30 cellular contexts compared by ENCODE assay signal in the genomic region with DNA sequence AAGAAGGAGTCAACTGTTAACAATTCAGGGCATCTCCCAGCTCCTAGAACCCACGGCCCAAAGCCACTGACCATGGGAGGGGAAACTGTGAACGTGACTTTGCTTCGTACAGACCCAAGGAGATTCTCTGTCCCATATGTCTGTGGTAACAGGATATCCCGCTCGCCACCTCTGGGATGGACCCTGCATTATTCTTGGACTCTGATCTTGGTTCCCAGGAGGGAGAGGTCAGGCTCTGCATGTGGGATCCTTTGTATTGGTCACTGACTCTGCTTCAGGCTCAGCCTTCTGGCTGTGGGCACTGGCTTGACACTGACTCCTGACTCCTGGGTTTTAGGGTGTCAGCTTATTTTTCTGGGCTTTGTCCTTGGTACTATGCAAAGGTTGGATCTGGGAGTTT. TPM values are rescaled to one million over a fixed set of nuclear protein-coding genes. Genes with fewer than 3 reads are reported as not detected.
"Had no signal": no experiment of that assay in that cellular context is flagged by ENCODE, and none has a peak within 500 bp of the region (broad histone marks: within the 10 kb centered on the region; RNA-seq: fewer than 3 reads in every experiment).

No MANE protein-coding gene starts in this region.

- ATAC-seq: stimulated activated naive B cell treated with anti-CD40 and anti-IgM and Interleukin-4, amounts not matched to agents 10 μg/mL and 1 μg/mL and 100 μg/mL, for 72 hours had no signal

- H3K27me3 Mint-ChIP-seq: stimulated activated memory B cell treated with anti-CD40 and anti-IgM and Interleukin-4, amounts not matched to agents 10 μg/mL and 1 μg/mL and 100 μg/mL, for 72 hours; stimulated activated naive B cell treated with anti-CD40 and anti-IgM and Interleukin-4, amounts not matched to agents 10 μg/mL and 1 μg/mL and 100 μg/mL, for 72 hours; stimulated activated naive CD8-positive, alpha-beta T cell treated with anti-CD3 and anti-CD28 coated beads, Interleukin-15, Interleukin-2, amounts not matched to agents 100 ng/mL and 50 ng/mL, for 24 hours; type B pancreatic cell had no signal

- H3K9me3 ChIP-seq: suprapubic skin, testis, thoracic aorta, thyroid gland, tibial artery, tibial nerve, transverse colon, upper lobe of left lung, uterus, vagina had no signal

- H3K27me3 ChIP-seq: stomach, suprapubic skin, testis, thyroid gland, tibial artery, tibial nerve, transverse colon, upper lobe of left lung, uterus, vagina had no signal

- H3K4me1 Mint-ChIP-seq: stimulated activated effector memory CD8-positive, alpha-beta T cell treated with anti-CD3 and anti-CD28 coated beads, Interleukin-12 subunit alpha, Interleukin-12 subunit beta, amount 100 ng/mL, for 72 hours; stimulated activated memory B cell treated with anti-CD40 and anti-IgM and Interleukin-4, amounts not matched to agents 10 μg/mL and 1 μg/mL and 100 μg/mL, for 72 hours; stimulated activated naive B cell treated with anti-CD40 and anti-IgM and Interleukin-4, amounts not matched to agents 10 μg/mL and 1 μg/mL and 100 μg/mL, for 72 hours had no signal

- DNase-seq: stimulated activated CD4-positive, alpha-beta T cell treated with anti-CD3 and anti-CD28 coated beads, Interleukin-1b, Interleukin-23, amount 100 ng/mL, for 48 hours; stimulated activated CD4-positive, alpha-beta T cell treated with anti-CD3 and anti-CD28 coated beads, Interleukin-2, amount 100 ng/mL, for 24 hours; stimulated activated CD4-positive, alpha-beta T cell treated with anti-CD3 and anti-CD28 coated beads, Interleukin-2, amount 100 ng/mL, for 48 hours; stimulated activated CD4-positive, alpha-beta T cell treated with anti-CD3 and anti-CD28 coated beads, Interleukin-4, amount 100 ng/mL, for 1 hour; stimulated activated CD4-positive, alpha-beta T cell treated with anti-CD3 and anti-CD28 coated beads, Interleukin-4, amount 100 ng/mL, for 24 hours; stimulated activated CD4-positive, alpha-beta T cell treated with anti-CD3 and anti-CD28 coated beads, Interleukin-4, amount 100 ng/mL, for 4 hours; stimulated activated CD8-positive, alpha-beta memory T cell treated with anti-CD3 and anti-CD28 coated beads, Interleukin-4, amount 100 ng/mL, for 48 hours; stimulated activated naive B cell treated with anti-CD40 and anti-IgM and Interleukin-4, amounts not matched to agents 10 μg/mL and 1 μg/mL and 100 μg/mL, for 72 hours; stimulated activated naive CD4-positive, alpha-beta T cell; stimulated activated naive CD4-positive, alpha-beta T cell treated with Interleukin-2 at 50 U/mL for 16 hours; stomach; substantia nigra; testis; thyroid gland; tibial artery; transverse colon; upper lobe of left lung; uterus had no signal

- H3K4me3 ChIP-seq: stomach, suprapubic skin, testis, thoracic aorta, thyroid gland, tibial artery, tibial nerve, transverse colon, upper lobe of left lung, uterus, vagina had no signal

- H3K4me3 Mint-ChIP-seq: stimulated activated effector memory CD8-positive, alpha-beta T cell treated with anti-CD3 and anti-CD28 coated beads, Interleukin-12 subunit alpha, Interleukin-12 subunit beta, amount 100 ng/mL, for 72 hours; stimulated activated memory B cell treated with anti-CD40 and anti-IgM and Interleukin-4, amounts not matched to agents 10 μg/mL and 1 μg/mL and 100 μg/mL, for 72 hours; stimulated activated naive B cell treated with anti-CD40 and anti-IgM and Interleukin-4, amounts not matched to agents 10 μg/mL and 1 μg/mL and 100 μg/mL, for 72 hours; stimulated activated naive CD8-positive, alpha-beta T cell treated with anti-CD3 and anti-CD28 coated beads, Interleukin-15, Interleukin-2, amounts not matched to agents 100 ng/mL and 50 ng/mL, for 24 hours; type B pancreatic cell had no signal

- H3K27ac ChIP-seq: stomach, suprapubic skin, testis, thoracic aorta, thyroid gland, tibial artery, tibial nerve, transverse colon, upper lobe of left lung, uterus, vagina had no signal

- H3K27ac Mint-ChIP-seq: stimulated activated effector memory CD8-positive, alpha-beta T cell treated with anti-CD3 and anti-CD28 coated beads, Interleukin-12 subunit alpha, Interleukin-12 subunit beta, amount 100 ng/mL, for 72 hours; stimulated activated memory B cell treated with anti-CD40 and anti-IgM and Interleukin-4, amounts not matched to agents 10 μg/mL and 1 μg/mL and 100 μg/mL, for 72 hours; stimulated activated naive B cell treated with anti-CD40 and anti-IgM and Interleukin-4, amounts not matched to agents 10 μg/mL and 1 μg/mL and 100 μg/mL, for 72 hours; stimulated activated naive CD8-positive, alpha-beta T cell treated with anti-CD3 and anti-CD28 coated beads, Interleukin-15, Interleukin-2, amounts not matched to agents 100 ng/mL and 50 ng/mL, for 24 hours; type B pancreatic cell had no signal

- H3K4me1 ChIP-seq: stomach, suprapubic skin, testis, thyroid gland, tibial artery, tibial nerve, transverse colon, upper lobe of left lung, uterus, vagina had no signal

- H3K9me3 Mint-ChIP-seq: stimulated activated memory B cell treated with anti-CD40 and anti-IgM and Interleukin-4, amounts not matched to agents 10 μg/mL and 1 μg/mL and 100 μg/mL, for 72 hours; type B pancreatic cell had no signal

- H3K36me3 ChIP-seq: stomach, suprapubic skin, thoracic aorta, thyroid gland, tibial artery, tibial nerve, transverse colon, upper lobe of left lung, uterus, vagina had no signal

RNA-seq across cellular contexts. Expression of a gene that starts 13.5 kb away (rescaled TPM):
- total RNA-seq: subcutaneous adipose tissue, suprapubic skin, temporal lobe, thoracic aorta, thyroid gland, transverse colon, ureter, urinary bladder, uterus, vagina had no signal
- polyA plus RNA-seq: stomach had no signal
